In genomic region chr17:40452074-40452787, GRCh38 we compare ENCODE assay signal across 11 cellular contexts. TPM values are rescaled to one million over a fixed set of nuclear protein-coding genes. Genes with fewer than 3 reads are reported as not detected.
A peak's percentile ranks its signal among the peaks of the same experiment; 100 is the strongest.
DNase-seq lines count a peak whose midpoint lies in the region; ATAC-seq lines count a peak whose summit lies in the region.
"Had no signal": no experiment of that assay in that cellular context is flagged by ENCODE, and none has a peak within 500 bp of the region (broad histone marks: within the 10 kb centered on the region; RNA-seq: fewer than 3 reads in every experiment).

No MANE protein-coding gene starts in this region.

- peak; percentile 41 for DNase-seq in stimulated activated naive CD8-positive, alpha-beta T cell treated with anti-CD3 and anti-CD28 coated beads, Interleukin-15, Interleukin-2, amounts not matched to agents 100 U/mL and 50 U/mL, for 24 hours
- DNase-seq in stimulated activated naive CD8-positive, alpha-beta T cell treated with anti-CD3 and anti-CD28 coated beads, Interleukin-15, amount 100 ng/mL, for 72 hours, result no peak
- DNase-seq in dermis microvascular lymphatic vessel endothelial cell (ENCODE audit: low read depth in 2 of 2), result peak; percentile 53 to 75
- DNase-seq in aorta, result peak in 1 of 2 donors; percentile 74
- no peak for DNase-seq in RPMI8226
- no peak for DNase-seq in trophoblast cell
- DNase-seq: DND-41, NCI-H526 had no signal

- H3K4me1 Mint-ChIP-seq in stimulated activated naive CD8-positive, alpha-beta T cell treated with anti-CD3 and anti-CD28 coated beads, Interleukin-15, amount 100 ng/mL, for 72 hours, result peaks cover 29% of the 10 kb centered on the region

- no peak overlapping the region for H4K8ac ChIP-seq in trophoblast cell (ENCODE audit: low read depth, low read length)

- no peaks in the 10 kb centered on the region for H3K9me3 ChIP-seq in muscle layer of colon (ENCODE audit: low read length)
- no peaks in the 10 kb centered on the region for H3K9me3 ChIP-seq in aorta (ENCODE audit: control insufficient read depth, low read length)
- H3K9me3 ChIP-seq in trophoblast cell (ENCODE audit: insufficient read depth, low read depth, low read length), result peaks cover 5% of the 10 kb centered on the region

- H3K27ac ChIP-seq in muscle layer of colon (ENCODE audit: low read depth, low read length), result peak overlapping the region; percentile 92
- H3K27ac ChIP-seq in aorta (ENCODE audit: low read depth in 1 of 2, low read length in 2 of 2), result peak overlapping the region in 1 of 2 donors; percentile 65
- no peak overlapping the region for H3K27ac ChIP-seq in trophoblast cell (ENCODE audit: low read depth, low read length)

- ATAC-seq in stimulated activated naive CD8-positive, alpha-beta T cell treated with anti-CD3 and anti-CD28 coated beads, Interleukin-15, Interleukin-2, amounts not matched to agents 100 U/mL and 50 U/mL, for 24 hours, result peak; percentile 81
- no peak for ATAC-seq in stimulated activated naive CD8-positive, alpha-beta T cell treated with anti-CD3 and anti-CD28 coated beads, Interleukin-15, amount 100 ng/mL, for 72 hours
- ATAC-seq in aorta (ENCODE audit: low FRiP score), result peak; percentile 73
- ATAC-seq in HG02852 (IDR thresholded peaks at IDR 0.05; ENCODE audit: unreplicated experiment), result no peak

- no peak overlapping the region for H2AK5ac ChIP-seq in trophoblast cell (ENCODE audit: low read length)

- H3K27me3 Mint-ChIP-seq in stimulated activated naive CD8-positive, alpha-beta T cell treated with anti-CD3 and anti-CD28 coated beads, Interleukin-15, amount 100 ng/mL, for 72 hours, result peaks cover 13% of the 10 kb centered on the region

- no peak overlapping the region for H3K23ac ChIP-seq in trophoblast cell (ENCODE audit: low read length)

- no peak overlapping the region for H3K18ac ChIP-seq in trophoblast cell (ENCODE audit: low read length)

- H3K4me3 ChIP-seq in muscle layer of colon (ENCODE audit: low read depth in 1 of 2, low read length in 2 of 2) (peak overlapping the region; percentile 3 to 12), aorta (ENCODE audit: low read length in 2 of 2) (no peak overlapping the region), trophoblast cell (ENCODE audit: low read depth, low read length) (no peak overlapping the region)

- intact Hi-C loops in aorta (cut with DNase I), result no loop called here

- peak overlapping the region in 1 of 2 donors; percentile 52 for H3K27ac Mint-ChIP-seq in stimulated activated naive CD8-positive, alpha-beta T cell treated with anti-CD3 and anti-CD28 coated beads, Interleukin-15, amount 100 ng/mL, for 72 hours

- no peaks in the 10 kb centered on the region for H3K9me3 Mint-ChIP-seq in stimulated activated naive CD8-positive, alpha-beta T cell treated with anti-CD3 and anti-CD28 coated beads, Interleukin-15, amount 100 ng/mL, for 72 hours

- peaks cover 87% of the 10 kb centered on the region for H3K4me1 ChIP-seq in muscle layer of colon (ENCODE audit: insufficient read depth, low read length)
- peaks cover 0 to 2% of the 10 kb centered on the region in 2 donors for H3K4me1 ChIP-seq in aorta (ENCODE audit: control insufficient read depth in 1 of 2, insufficient read depth in 2 of 2, low read length in 2 of 2)
- H3K4me1 ChIP-seq in trophoblast cell (ENCODE audit: control insufficient read depth in 1 of 2, insufficient read depth in 2 of 2, low read length in 2 of 2), result no peaks in the 10 kb centered on the region

- H3K27me3 ChIP-seq in muscle layer of colon (ENCODE audit: control insufficient read depth in 1 of 2, insufficient read depth in 2 of 2, low read length in 2 of 2) (no peaks in the 10 kb centered on the region), aorta (ENCODE audit: control insufficient read depth in 1 of 2, insufficient read depth in 2 of 2, low read length in 1 of 2) (no peaks in the 10 kb centered on the region), trophoblast cell (ENCODE audit: insufficient read depth, low read length) (no peaks in the 10 kb centered on the region)

- H2BK5ac ChIP-seq in trophoblast cell (ENCODE audit: low read depth, low read length, poor library complexity), result no peak overlapping the region

- no peaks in the 10 kb centered on the region for H3K79me1 ChIP-seq in trophoblast cell (ENCODE audit: low read length)

- H2AFZ ChIP-seq in trophoblast cell (ENCODE audit: insufficient read depth, low read length, poor library complexity), result no peak overlapping the region

- no peak overlapping the region for H4K12ac ChIP-seq in trophoblast cell (ENCODE audit: low read depth, low read length)

- no peak overlapping the region for H2BK12ac ChIP-seq in trophoblast cell (ENCODE audit: low read length)

- H3K4ac ChIP-seq in trophoblast cell (ENCODE audit: low read depth, low read length), result no peak overlapping the region

- no peak overlapping the region for H3K4me3 Mint-ChIP-seq in stimulated activated naive CD8-positive, alpha-beta T cell treated with anti-CD3 and anti-CD28 coated beads, Interleukin-15, amount 100 ng/mL, for 72 hours

- H3K4me2 ChIP-seq in trophoblast cell (ENCODE audit: low read length), result no peak overlapping the region

- 9 to 12% methylated on average over 7 of the region's 7 CpGs for WGBS in aorta, 2 donors
- WGBS in trophoblast cell (ENCODE audit: extremely low coverage, insufficient coverage, insufficient read length), result no CpG with 5 or more reads among the region's 7 CpGs

- H3K14ac ChIP-seq in trophoblast cell (ENCODE audit: low read length), result no peak overlapping the region

- no peaks in the 10 kb centered on the region for H3K79me2 ChIP-seq in trophoblast cell (ENCODE audit: control insufficient read depth, insufficient read depth, low read length, poor library complexity)

- H2BK120ac ChIP-seq in trophoblast cell (ENCODE audit: insufficient read depth, low read length, poor library complexity), result no peak overlapping the region

- H3K9ac ChIP-seq in muscle layer of colon (ENCODE audit: low read length) (no peak overlapping the region), trophoblast cell (ENCODE audit: low read length) (no peak overlapping the region)

- no peak overlapping the region for H4K91ac ChIP-seq in trophoblast cell (ENCODE audit: low read depth, low read length)

- H3K36me3 ChIP-seq in muscle layer of colon (ENCODE audit: insufficient read depth, low read length) (peaks cover 60% of the 10 kb centered on the region), aorta (ENCODE audit: control insufficient read depth in 1 of 2, insufficient read depth in 2 of 2, low read length in 1 of 2) (no peaks in the 10 kb centered on the region), trophoblast cell (ENCODE audit: control insufficient read depth in 1 of 2, insufficient read depth in 2 of 2, low read length in 2 of 2) (peaks cover 22 to 23% of the 10 kb centered on the region in 2 experiments)

RNA-seq across cellular contexts. Expression of gene IGFBP4, which starts 9.0 kb away (rescaled TPM):
- 189 and 415 TPM in 2 replicates for total RNA-seq in dermis microvascular lymphatic vessel endothelial cell
- total RNA-seq in aorta, result 1,000 to 10,000 TPM in 1 of 2 donors, 100 to 1,000 TPM in 1; 799 to 1,001 TPM
- polyA plus RNA-seq in aorta, result 100 to 1,000 TPM in 1 of 2 donors, 10 to 100 TPM in 1; 99.2 to 457 TPM
- 68.1 and 68.9 TPM in 2 replicates for polyA plus RNA-seq in trophoblast cell (2013)

RNA-seq across cellular contexts. Expression of gene TOP2A, which starts 34.5 kb away (rescaled TPM):
- total RNA-seq in dermis microvascular lymphatic vessel endothelial cell (27.7 and 65.5 TPM in 2 replicates), aorta (1 to 10 TPM; 1.8 to 4.4 TPM)
- polyA plus RNA-seq in aorta, result 1 to 10 TPM in 1 of 2 donors, under 1 TPM in 1; 0.25 to 2.1 TPM
- polyA plus RNA-seq in trophoblast cell (2013), result 98.7 and 104 TPM in 2 replicates

RNA-seq across cellular contexts. Expression of gene TNS4, which starts 49.2 kb away (rescaled TPM):
- total RNA-seq in dermis microvascular lymphatic vessel endothelial cell (not detected in 2 replicates), aorta (under 1 TPM in 1 of 2 donors, not detected in 1; 0.39 TPM)
- under 1 TPM in 1 of 2 donors, not detected in 1; 0.05 TPM for polyA plus RNA-seq in aorta
- polyA plus RNA-seq in trophoblast cell (2013), result 0.79 and 1.1 TPM in 2 replicates
- total RNA-seq: frontal cortex had no signal

Comparison
In these comparisons a context has a peak if more than half of its experiments do, and no peak if none do; other contexts are left out.
1. ATAC-seq: peak in stimulated activated naive CD8-positive, alpha-beta T cell treated with anti-CD3 and anti-CD28 coated beads, Interleukin-15, Interleukin-2, amounts not matched to agents 100 U/mL and 50 U/mL, for 24 hours (single experiment) and aorta (single experiment); none in stimulated activated naive CD8-positive, alpha-beta T cell treated with anti-CD3 and anti-CD28 coated beads, Interleukin-15, amount 100 ng/mL, for 72 hours (single experiment) and HG02852 (single experiment).
2. DNase-seq: peak in stimulated activated naive CD8-positive, alpha-beta T cell treated with anti-CD3 and anti-CD28 coated beads, Interleukin-15, Interleukin-2, amounts not matched to agents 100 U/mL and 50 U/mL, for 24 hours (single experiment) and dermis microvascular lymphatic vessel endothelial cell (2 of 2); none in stimulated activated naive CD8-positive, alpha-beta T cell treated with anti-CD3 and anti-CD28 coated beads, Interleukin-15, amount 100 ng/mL, for 72 hours (0 of 2), RPMI8226 (single experiment) and trophoblast cell (0 of 2).
3. H3K4me3 ChIP-seq: peak in muscle layer of colon (2 of 2); none in aorta (0 of 2) and trophoblast cell (single experiment).